ENCODE assay signal across 8 cellular contexts in the genomic region with DNA sequence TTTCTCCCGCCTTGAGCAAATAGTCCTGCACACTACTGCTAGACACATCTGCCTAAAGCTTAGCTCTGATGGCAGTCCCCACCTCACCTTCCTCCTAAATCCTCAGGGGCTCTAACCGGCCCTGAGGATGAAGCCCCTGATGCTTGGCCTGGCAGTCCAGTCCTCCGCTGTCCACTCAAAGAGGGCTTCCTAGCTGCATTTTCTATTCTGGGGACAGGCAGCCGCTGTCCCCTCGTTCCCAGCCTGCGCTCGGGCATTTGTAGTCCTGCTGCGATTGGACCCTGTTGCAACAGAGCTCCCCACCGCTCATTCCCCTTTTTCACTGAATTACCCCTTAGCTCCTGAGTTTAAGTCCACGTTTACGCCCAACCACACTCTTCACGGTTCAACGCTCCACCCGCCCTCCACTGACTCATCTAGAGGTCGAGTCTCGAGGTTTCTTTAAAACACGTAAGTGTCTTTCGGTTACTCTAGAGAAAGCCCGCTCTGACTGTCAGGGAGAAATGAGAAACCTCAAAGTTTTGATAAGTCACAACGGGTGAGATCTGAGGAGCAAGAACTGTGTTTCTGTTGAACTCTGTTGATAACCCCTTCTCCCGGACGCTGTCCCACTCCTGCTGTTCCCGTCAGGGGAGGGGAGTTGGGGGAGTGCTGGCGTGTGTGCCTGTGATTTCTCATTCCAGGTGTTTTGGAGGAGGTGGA. TPM values are rescaled to one million over a fixed set of nuclear protein-coding genes. Genes with fewer than 3 reads are reported as not detected.
DNase-seq lines count a peak whose midpoint lies in the region; ATAC-seq lines count a peak whose summit lies in the region.

No MANE protein-coding gene starts in this region.

- H3K9me2 ChIP-seq in GM23248 (ENCODE audit: insufficient read depth): no peaks in the 10 kb centered on the region

- no peaks in the 10 kb centered on the region for H3K9me3 ChIP-seq in GM23248 (ENCODE audit: low read depth)

- peaks cover 21% of the 10 kb centered on the region for H3K4me1 ChIP-seq in GM23248 (ENCODE audit: insufficient read depth)

- peak overlapping the region; percentile 66 for H3K9ac ChIP-seq in GM23248

- H4K20me1 ChIP-seq in GM23248 (ENCODE audit: insufficient read depth): no peaks in the 10 kb centered on the region

- 0 out of 2 replicates have a peak, but pooled peaks cover 3% of the 10 kb centered on the region for H3K79me2 ChIP-seq in GM23248 (ENCODE audit: insufficient read depth)

- DNase-seq in GF-D8 (lab: John Stamatoyannopoulos, UW) (peak; percentile 23), GM23248 (peak; percentile 36), NOMO-1 treated with DMSO at 0.1 percent for 48 hours (lab: John Stamatoyannopoulos, UW; ENCODE audit: unreplicated experiment) (peak; percentile 94), activated T-cell treated with anti-CD3 and anti-CD28 coated beads for 24 hours (ENCODE audit: low read depth) (peak; percentile 76), left cardiac atrium (peak; percentile 29), NCI-H748 treated with DMSO at 0.1 percent for 48 hours (lab: John Stamatoyannopoulos, UW) (no peak), LoVo (ENCODE audit: low spot score) (no peak)
- peak; percentile 65 to 79 for DNase-seq in stimulated activated CD4-positive, alpha-beta T cell treated with anti-CD3 and anti-CD28 coated beads, Interleukin-4, amount 100 ng/mL, for 48 hours (ENCODE audit: low read depth in 2 of 2)

- ATAC-seq in left cardiac atrium: peak; percentile 6 to 7

- intact Hi-C loops in left cardiac atrium (cut with DNase I): loop anchor here in 1 of 2 donors (2.0 kb wide), 1 partner anchor 202 kb away; no protein-coding TSS in a partner anchor

- H2AFZ ChIP-seq in GM23248: peak overlapping the region; percentile 88

- peak overlapping the region; percentile 50 for H3K4me3 ChIP-seq in GM23248

- 54 to 60% methylated on average over 24 of the region's 24 CpGs for WGBS in GM23248 (ENCODE audit: low coverage in 1 of 2, low lambda C conversion rate in 2 of 2, missing lambda C conversion rate in 2 of 2), 2 experiments

- H3K27ac ChIP-seq in GM23248: no peak overlapping the region; the same call in 1 of the 2 replicates

- H3K36me3 ChIP-seq in GM23248 (ENCODE audit: low read depth): no peaks in the 10 kb centered on the region

- H3K4me2 ChIP-seq in GM23248 (ENCODE audit: unreplicated experiment): peak overlapping the region; percentile 73

- in situ Hi-C loops in GM23248 (cut with MboI): no loop called here

- H3K27me3 ChIP-seq in GM23248 (replicated peaks; ENCODE audit: insufficient read depth): no peaks in the 10 kb centered on the region

- H3F3A ChIP-seq in GM23248 (ENCODE audit: insufficient read depth): 0 out of 2 replicates have a peak, but pooled peaks cover 4% of the 10 kb centered on the region

RNA-seq across cellular contexts. Expression of a gene that starts 4.5 kb away (rescaled TPM):
- total RNA-seq in GM23248 (2014; rRNA removed; shearing (Covaris generic)): not detected in 2 replicates
- 0.68 and 1.2 TPM in 2 replicates for polyA plus RNA-seq in GM23248 (2016; fragmentation: Nextera tagmentation; extraction: Ambion mirVana)
- total RNA-seq in left cardiac atrium: under 1 TPM; 0.29 to 0.53 TPM

RNA-seq across cellular contexts. Expression of a gene that starts 59.3 kb away (rescaled TPM):
- not detected in 2 replicates for total RNA-seq in GM23248 (2014; rRNA removed; shearing (Covaris generic))
- 0.20 and 0.44 TPM in 2 replicates for polyA plus RNA-seq in GM23248 (2016; fragmentation: Nextera tagmentation; extraction: Ambion mirVana)
- not detected for total RNA-seq in left cardiac atrium

Comparison
In these comparisons a context has a peak if more than half of its experiments do, and no peak if none do; other contexts are left out.
1. DNase-seq: peak in GF-D8 (single experiment), GM23248 (single experiment), NOMO-1 treated with DMSO at 0.1 percent for 48 hours (single experiment), activated T-cell treated with anti-CD3 and anti-CD28 coated beads for 24 hours (single experiment), left cardiac atrium (single experiment) and stimulated activated CD4-positive, alpha-beta T cell treated with anti-CD3 and anti-CD28 coated beads, Interleukin-4, amount 100 ng/mL, for 48 hours (2 of 2); none in NCI-H748 treated with DMSO at 0.1 percent for 48 hours (single experiment) and LoVo (single experiment).